8 cellular contexts compared by ENCODE assay signal in the genomic region with DNA sequence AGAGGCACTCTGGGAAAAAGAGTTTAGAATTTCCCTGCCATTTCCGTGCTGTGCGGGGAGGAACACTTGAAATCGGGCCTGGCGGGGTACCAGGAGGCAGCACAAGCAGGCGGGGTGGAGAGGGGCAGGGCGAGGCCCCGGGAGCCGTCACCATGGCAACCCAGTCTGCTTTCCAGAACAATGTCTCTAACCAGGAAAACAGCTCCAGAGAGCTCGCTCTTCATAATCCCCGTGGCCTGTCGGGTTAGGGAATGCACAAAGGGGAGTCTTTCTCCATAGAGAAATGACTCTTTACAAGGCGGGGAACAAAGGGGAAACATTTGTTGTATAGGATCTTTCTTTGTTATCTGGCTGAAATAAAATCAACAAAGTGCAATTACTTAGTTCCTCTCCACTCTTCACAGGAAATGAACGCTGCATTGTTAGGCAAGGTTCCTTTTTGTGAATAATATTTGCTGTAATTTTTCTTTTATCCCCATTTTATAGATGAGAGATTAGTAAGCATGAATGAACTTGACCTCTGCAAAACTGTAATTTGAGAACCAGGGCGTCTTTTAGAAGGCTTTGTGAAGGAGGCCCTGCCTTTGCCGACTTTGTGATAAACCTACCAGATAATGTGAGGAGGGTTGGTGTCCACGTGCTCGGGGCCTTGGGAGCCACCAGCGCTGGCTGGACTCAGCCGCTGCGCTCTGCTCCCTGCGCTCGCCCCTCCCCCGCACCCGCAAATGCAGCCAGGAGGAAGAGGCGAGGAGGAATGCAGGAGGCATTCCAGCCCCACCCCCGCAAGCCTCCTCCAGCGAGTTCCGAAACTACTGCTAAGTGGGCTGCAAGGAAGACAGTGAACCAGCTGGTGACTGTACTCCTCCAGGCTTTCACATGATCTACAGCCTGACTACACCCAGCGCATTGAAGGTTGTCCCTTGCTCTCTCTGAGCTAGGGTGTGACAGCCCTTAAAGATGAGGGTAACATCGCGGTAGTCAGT.
DNase-seq lines count a peak whose midpoint lies in the region; ATAC-seq and TF ChIP-seq lines count a peak whose summit lies in the region.

No MANE protein-coding gene starts in this region.

- no peak overlapping the region for H3K4me3 ChIP-seq in mammary epithelial cell (replicated peaks in 1 of 3; ENCODE audit: insufficient read depth in 1 of 3, low read depth in 2 of 3, low read length in 3 of 3)

- peaks cover 12 to 20% of the 10 kb centered on the region in 2 donors for H3K9me3 Mint-ChIP-seq in stimulated activated naive CD8-positive, alpha-beta T cell treated with anti-CD3 and anti-CD28 coated beads, Interleukin-15, amount 100 ng/mL, for 72 hours

- DNase-seq in DMS 273 (lab: John Stamatoyannopoulos, UW; ENCODE audit: unreplicated experiment), result peak; percentile 93
- peak; percentile 53 for DNase-seq in NCI-H2081 treated with DMSO at 0.1 percent for 48 hours (lab: John Stamatoyannopoulos, UW)
- peak; percentile 83 for DNase-seq in mammary epithelial cell
- peak; percentile 79 for DNase-seq in iPS-NIHi11 (ENCODE audit: low spot score)
- peak; percentile 85 for DNase-seq in retina
- DNase-seq in stimulated activated naive CD8-positive, alpha-beta T cell treated with anti-CD3 and anti-CD28 coated beads, Interleukin-15, amount 100 ng/mL, for 72 hours, result no peak

- in situ Hi-C loops in mammary epithelial cell (cut with MboI; ENCODE audit: low sequenced_read_pairs in 2 of 2), result loop anchor here in 1 of 2 donors (25.0 kb wide), 1 partner anchor 102 kb away; a partner anchor contains a TSS

- no peak for ATAC-seq in GM21360 (IDR thresholded peaks at IDR 0.05; ENCODE audit: unreplicated experiment)
- ATAC-seq in stimulated activated naive CD8-positive, alpha-beta T cell treated with anti-CD3 and anti-CD28 coated beads, Interleukin-15, amount 100 ng/mL, for 72 hours, result no peak
- no peak for ATAC-seq in GM19023 (IDR thresholded peaks at IDR 0.05; ENCODE audit: unreplicated experiment)

- H3K4me3 Mint-ChIP-seq in stimulated activated naive CD8-positive, alpha-beta T cell treated with anti-CD3 and anti-CD28 coated beads, Interleukin-15, amount 100 ng/mL, for 72 hours, result no peak overlapping the region

- H3K27me3 ChIP-seq in mammary epithelial cell (ENCODE audit: insufficient read depth, low read length), result no peaks in the 10 kb centered on the region

- dilution Hi-C loops in mammary epithelial cell (cut with HindIII; ENCODE audit: low sequenced_read_pairs), result no loop called here

- H3K9me3 ChIP-seq in mammary epithelial cell (replicated peaks; ENCODE audit: insufficient read depth, low read length), result peaks cover 8% of the 10 kb centered on the region

- 8% methylated on average over 21 of the region's 31 CpGs for WGBS in mammary epithelial cell (ENCODE audit: low coverage, missing lambda C conversion rate)

- H3K4me2 ChIP-seq in mammary epithelial cell (ENCODE audit: insufficient read depth, low read depth, low read length), result peak overlapping the region; percentile 43

- intact Hi-C loops in mammary epithelial cell (cut with micrococcal nuclease), result loop anchor here (5.0 kb wide), 1 partner anchor 57 kb away; no protein-coding TSS in a partner anchor

- no peaks in the 10 kb centered on the region for H4K20me1 ChIP-seq in mammary epithelial cell (ENCODE audit: insufficient read depth, low read length)

- H3K9ac ChIP-seq in mammary epithelial cell (ENCODE audit: insufficient read depth, low read length), result peak overlapping the region; percentile 62

- H3K36me3 ChIP-seq in mammary epithelial cell (ENCODE audit: insufficient read depth, low read length), result no peaks in the 10 kb centered on the region

- BruUV-seq in mammary epithelial cell (replicated peaks; lab: Mats Ljungman, UMichigan), result TSS peak; percentile 68

- CTCF ChIA-PET in mammary epithelial cell (lab: Charles Lee; ENCODE audit: low non-redundant PET), result no interaction called here

- H2AFZ ChIP-seq in mammary epithelial cell (ENCODE audit: low read depth, low read length), result peak overlapping the region; percentile 79

- H3K27me3 Mint-ChIP-seq in stimulated activated naive CD8-positive, alpha-beta T cell treated with anti-CD3 and anti-CD28 coated beads, Interleukin-15, amount 100 ng/mL, for 72 hours, result no peaks in the 10 kb centered on the region

- H3K4me1 ChIP-seq in mammary epithelial cell (ENCODE audit: insufficient read depth, low read length), result peaks cover 38% of the 10 kb centered on the region

- H3K27ac ChIP-seq in mammary epithelial cell (ENCODE audit: insufficient read depth, low read depth, low read length), result peak overlapping the region; percentile 95

- H3K4me1 Mint-ChIP-seq in stimulated activated naive CD8-positive, alpha-beta T cell treated with anti-CD3 and anti-CD28 coated beads, Interleukin-15, amount 100 ng/mL, for 72 hours, result peaks cover 38% of the 10 kb centered on the region

- no peak overlapping the region for H3K27ac Mint-ChIP-seq in stimulated activated naive CD8-positive, alpha-beta T cell treated with anti-CD3 and anti-CD28 coated beads, Interleukin-15, amount 100 ng/mL, for 72 hours

- no peaks in the 10 kb centered on the region for H3K79me2 ChIP-seq in mammary epithelial cell (ENCODE audit: insufficient read depth, low read length)

- no peak for TF ChIP-seq CTCF in mammary epithelial cell (conservative IDR thresholded peaks at IDR 0.05 in 1 of 2, IDR thresholded peaks at IDR 0.05 in 1 of 2; ENCODE audit: extremely low read depth in 1 of 2, insufficient read depth in 1 of 2, low read depth in 1 of 2, low read length in 2 of 2)

Comparison
In these comparisons a context has a peak if more than half of its experiments do, and no peak if none do; other contexts are left out.
1. DNase-seq: peak in DMS 273 (single experiment), NCI-H2081 treated with DMSO at 0.1 percent for 48 hours (single experiment), mammary epithelial cell (single experiment), iPS-NIHi11 (single experiment) and retina (single experiment); none in stimulated activated naive CD8-positive, alpha-beta T cell treated with anti-CD3 and anti-CD28 coated beads, Interleukin-15, amount 100 ng/mL, for 72 hours (0 of 2).